Comparison of ENCODE assay signal across 10 cellular contexts in the genomic region with DNA sequence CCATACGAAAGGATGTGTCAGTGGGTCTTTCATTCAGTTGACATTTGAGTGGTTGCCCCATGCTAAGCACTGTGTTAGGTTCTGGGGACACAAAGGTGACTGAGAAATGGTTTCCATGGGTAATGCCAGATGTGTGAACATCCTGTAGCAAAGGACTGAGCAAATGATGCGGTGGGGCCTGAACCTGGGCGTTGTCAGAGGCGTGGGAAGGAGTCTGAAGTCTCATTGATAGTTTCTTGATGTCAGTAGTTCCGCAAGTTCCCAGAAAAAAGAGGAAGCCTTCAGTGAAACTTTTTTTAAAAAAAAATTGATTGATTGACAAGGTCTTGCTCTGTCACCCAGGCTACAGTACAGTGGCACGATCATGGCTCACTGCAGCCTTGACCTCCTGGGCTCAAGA. TPM values are rescaled to one million over a fixed set of nuclear protein-coding genes. Genes with fewer than 3 reads are reported as not detected.
DNase-seq lines count a peak whose midpoint lies in the region; ATAC-seq and TF ChIP-seq lines count a peak whose summit lies in the region.
"Had no signal": no experiment of that assay in that cellular context is flagged by ENCODE, and none has a peak within 500 bp of the region (broad histone marks: within the 10 kb centered on the region; RNA-seq: fewer than 3 reads in every experiment).

No MANE protein-coding gene starts in this region.

- H3K4me3 Mint-ChIP-seq in activated T-helper 1 cell treated with anti-CD3 and anti-CD28 coated beads, Interleukin-12 subunit alpha, Interleukin-12 subunit beta, Interleukin-2, Interleukin-4 antibody, amounts not matched to agents 30 ng/mL and 10 ng/mL and 1 ng/mL, durations not matched to agents 14 hours and 24 hours and 36 hours = peak overlapping the region; percentile 35
- H3K4me3 Mint-ChIP-seq in osteocyte (ENCODE audit: unreplicated experiment) = no peak overlapping the region
- H3K4me3 Mint-ChIP-seq: T-cell had no signal

- H3K9me3 ChIP-seq in upper lobe of right lung = no peaks in the 10 kb centered on the region
- H3K9me3 ChIP-seq: MG63 had no signal

- TF ChIP-seq CTCF in upper lobe of right lung (IDR thresholded peaks at IDR 0.05) = no peak
- TF ChIP-seq CTCF in osteocyte (IDR thresholded peaks at IDR 0.05) = no peak

- H3K4me1 Mint-ChIP-seq in activated T-helper 1 cell treated with anti-CD3 and anti-CD28 coated beads, Interleukin-12 subunit alpha, Interleukin-12 subunit beta, Interleukin-2, Interleukin-4 antibody, amounts not matched to agents 30 ng/mL and 10 ng/mL and 1 ng/mL, durations not matched to agents 14 hours and 24 hours and 36 hours (ENCODE audit: low read depth) = peaks cover 73% of the 10 kb centered on the region
- H3K4me1 Mint-ChIP-seq in osteocyte (ENCODE audit: unreplicated experiment) = peaks cover 94% of the 10 kb centered on the region

- no peaks in the 10 kb centered on the region for H3K9me3 Mint-ChIP-seq in activated T-helper 1 cell treated with anti-CD3 and anti-CD28 coated beads, Interleukin-12 subunit alpha, Interleukin-12 subunit beta, Interleukin-2, Interleukin-4 antibody, amounts not matched to agents 30 ng/mL and 10 ng/mL and 1 ng/mL, durations not matched to agents 14 hours and 24 hours and 36 hours
- no peaks in the 10 kb centered on the region for H3K9me3 Mint-ChIP-seq in osteocyte (ENCODE audit: unreplicated experiment)
- H3K9me3 Mint-ChIP-seq: T-cell had no signal

- H3K36me3 ChIP-seq in upper lobe of right lung = no peaks in the 10 kb centered on the region
- H3K36me3 ChIP-seq: MG63 had no signal

- no peaks in the 10 kb centered on the region for H3K27me3 Mint-ChIP-seq in activated T-helper 1 cell treated with anti-CD3 and anti-CD28 coated beads, Interleukin-12 subunit alpha, Interleukin-12 subunit beta, Interleukin-2, Interleukin-4 antibody, amounts not matched to agents 30 ng/mL and 10 ng/mL and 1 ng/mL, durations not matched to agents 14 hours and 24 hours and 36 hours (ENCODE audit: insufficient read depth)
- H3K27me3 Mint-ChIP-seq in osteocyte (ENCODE audit: unreplicated experiment) = no peaks in the 10 kb centered on the region
- H3K27me3 Mint-ChIP-seq: T-cell had no signal

- H3K36me3 Mint-ChIP-seq in activated T-helper 1 cell treated with anti-CD3 and anti-CD28 coated beads, Interleukin-12 subunit alpha, Interleukin-12 subunit beta, Interleukin-2, Interleukin-4 antibody, amounts not matched to agents 30 ng/mL and 10 ng/mL and 1 ng/mL, durations not matched to agents 14 hours and 24 hours and 36 hours (ENCODE audit: low read depth) = peaks cover 2% of the 10 kb centered on the region
- H3K36me3 Mint-ChIP-seq in osteocyte (ENCODE audit: unreplicated experiment) = peaks cover 2% of the 10 kb centered on the region
- H3K36me3 Mint-ChIP-seq: T-cell had no signal

- no peaks in the 10 kb centered on the region for H3K27me3 ChIP-seq in upper lobe of right lung
- H3K27me3 ChIP-seq: MG63 had no signal

- ATAC-seq in HG03354 (IDR thresholded peaks at IDR 0.05; ENCODE audit: poor library complexity, severe bottlenecking, unreplicated experiment) (peak; percentile 57), upper lobe of right lung (peak; percentile 68), HG02852 (IDR thresholded peaks at IDR 0.05; ENCODE audit: unreplicated experiment) (no peak)
- ATAC-seq: T-cell had no signal

- peak overlapping the region; percentile 70 for H3K27ac Mint-ChIP-seq in activated T-helper 1 cell treated with anti-CD3 and anti-CD28 coated beads, Interleukin-12 subunit alpha, Interleukin-12 subunit beta, Interleukin-2, Interleukin-4 antibody, amounts not matched to agents 30 ng/mL and 10 ng/mL and 1 ng/mL, durations not matched to agents 14 hours and 24 hours and 36 hours
- no peak overlapping the region for H3K27ac Mint-ChIP-seq in osteocyte (ENCODE audit: unreplicated experiment)

- H3K4me1 ChIP-seq in upper lobe of right lung = peaks cover 52% of the 10 kb centered on the region

- peak; percentile 41 for DNase-seq in stimulated activated CD4-positive, alpha-beta T cell treated with anti-CD3 and anti-CD28 coated beads, Interleukin-1b, Interleukin-23, amount 100 ng/mL, for 48 hours
- no peak for DNase-seq in stimulated activated CD4-positive, alpha-beta T cell treated with anti-CD3 and anti-CD28 coated beads, Interleukin-2, amount 100 ng/mL, for 48 hours
- no peak for DNase-seq in activated T-helper 1 cell treated with anti-CD3 and anti-CD28 coated beads, Interleukin-12 subunit alpha, Interleukin-12 subunit beta, Interleukin-2, Interleukin-4 antibody, amounts not matched to agents 30 ng/mL and 10 ng/mL and 1 ng/mL, durations not matched to agents 14 hours and 24 hours and 36 hours (ENCODE audit: low spot score)
- DNase-seq in upper lobe of right lung (peak; percentile 73), T1000 (lab: John Stamatoyannopoulos, UW) (no peak), osteocyte (ENCODE audit: extremely low spot score, unreplicated experiment) (no peak)
- DNase-seq: MG63 had no signal

- H3K4me3 ChIP-seq in upper lobe of right lung = no peak overlapping the region
- H3K4me3 ChIP-seq: MG63 had no signal

- peak overlapping the region; percentile 38 for H3K27ac ChIP-seq in upper lobe of right lung

- intact Hi-C loops in activated T-helper 1 cell treated with anti-CD3 and anti-CD28 coated beads, Interleukin-12 subunit alpha, Interleukin-12 subunit beta, Interleukin-2, Interleukin-4 antibody, amounts not matched to agents 30 ng/mL and 10 ng/mL and 1 ng/mL, durations not matched to agents 14 hours and 24 hours and 36 hours (cut with micrococcal nuclease) = loop anchor here (10.0 kb wide), 2 partner anchors 554 to 624 kb away; no protein-coding TSS in a partner anchor
- intact Hi-C loops in upper lobe of right lung (cut with DNase I) = no loop called here

RNA-seq across cellular contexts. Expression of a gene that starts 56.9 kb away (rescaled TPM):
- total RNA-seq in activated T-helper 1 cell treated with anti-CD3 and anti-CD28 coated beads, Interleukin-12 subunit alpha, Interleukin-12 subunit beta, Interleukin-2, Interleukin-4 antibody, amounts not matched to agents 30 ng/mL and 10 ng/mL and 1 ng/mL, durations not matched to agents 14 hours and 24 hours and 36 hours = 69.6 and 70.0 TPM in 2 replicates
- total RNA-seq in upper lobe of right lung (97.6 TPM), osteocyte (69.6 and 74.4 TPM in 2 replicates)

Comparison
In these comparisons a context has a peak if more than half of its experiments do, and no peak if none do; other contexts are left out.
1. DNase-seq: peak in stimulated activated CD4-positive, alpha-beta T cell treated with anti-CD3 and anti-CD28 coated beads, Interleukin-1b, Interleukin-23, amount 100 ng/mL, for 48 hours (single experiment) and upper lobe of right lung (single experiment); none in stimulated activated CD4-positive, alpha-beta T cell treated with anti-CD3 and anti-CD28 coated beads, Interleukin-2, amount 100 ng/mL, for 48 hours (0 of 2), activated T-helper 1 cell treated with anti-CD3 and anti-CD28 coated beads, Interleukin-12 subunit alpha, Interleukin-12 subunit beta, Interleukin-2, Interleukin-4 antibody, amounts not matched to agents 30 ng/mL and 10 ng/mL and 1 ng/mL, durations not matched to agents 14 hours and 24 hours and 36 hours (single experiment), T1000 (single experiment) and osteocyte (single experiment).